ENCODE assay signal across 15 cellular contexts in genomic region chr13:97537110-97537509, GRCh38.
A peak's percentile ranks its signal among the peaks of the same experiment; 100 is the strongest.
DNase-seq lines count a peak whose midpoint lies in the region; ATAC-seq and TF ChIP-seq lines count a peak whose summit lies in the region.
"Had no signal": no experiment of that assay in that cellular context is flagged by ENCODE, and none has a peak within 500 bp of the region (broad histone marks: within the 10 kb centered on the region; RNA-seq: fewer than 3 reads in every experiment).

No MANE protein-coding gene starts in this region.

- no peak overlapping the region for H3K4me3 Mint-ChIP-seq in naive thymus-derived CD8-positive, alpha-beta T cell
- H3K4me3 Mint-ChIP-seq: activated CD4-positive, alpha-beta memory T cell treated with anti-CD3 and anti-CD28 coated beads for 36 hours; activated naive CD8-positive, alpha-beta T cell had no signal

- TF ChIP-seq POLR2A in spleen (IDR thresholded peaks at IDR 0.05), result no peak

- H3K9me3 ChIP-seq in spleen, result no peaks in the 10 kb centered on the region
- H3K9me3 ChIP-seq: esophagus squamous epithelium had no signal

- H3K27me3 Mint-ChIP-seq in naive thymus-derived CD8-positive, alpha-beta T cell, result peaks cover 0 to 7% (median 0%) of the 10 kb centered on the region in 5 donors

- 73 to 94% (median 82%) methylated on average over 1 of the region's 1 CpG for WGBS in spleen, 5 donors

- POLR2A ChIA-PET in naive thymus-derived CD8-positive, alpha-beta T cell (lab: Charles Lee), result no interaction called here

- H3K9me3 Mint-ChIP-seq in naive thymus-derived CD8-positive, alpha-beta T cell, result no peaks in the 10 kb centered on the region
- H3K9me3 Mint-ChIP-seq: activated CD4-positive, alpha-beta memory T cell treated with anti-CD3 and anti-CD28 coated beads for 36 hours had no signal

- DNase-seq in naive thymus-derived CD8-positive, alpha-beta T cell, result no peak
- no peak for DNase-seq in SK-N-DZ (ENCODE audit: low spot score)
- no peak for DNase-seq in spleen
- DNase-seq in NCI-H2171 treated with DMSO at 0.1 percent for 48 hours (lab: John Stamatoyannopoulos, UW), result no peak
- DNase-seq: activated CD4-positive, alpha-beta memory T cell treated with anti-CD3 and anti-CD28 coated beads for 36 hours; esophagus squamous epithelium; NCI-H1694; posterior cingulate gyrus; stimulated activated CD4-positive, alpha-beta T cell treated with anti-CD3 and anti-CD28 coated beads, Interleukin-1b, Interleukin-23, amount 100 ng/mL, for 48 hours; stimulated activated naive CD8-positive, alpha-beta T cell treated with anti-CD3 and anti-CD28 coated beads, Interleukin-15, Interleukin-2, amounts not matched to agents 100 U/mL and 50 U/mL, for 24 hours had no signal

- H3K27ac ChIP-seq in spleen, result no peak overlapping the region
- H3K27ac ChIP-seq: esophagus squamous epithelium had no signal

- H3K4me1 Mint-ChIP-seq in naive thymus-derived CD8-positive, alpha-beta T cell, result no peaks in the 10 kb centered on the region

- ATAC-seq in GM18519 (IDR thresholded peaks at IDR 0.05; ENCODE audit: low FRiP score, unreplicated experiment), result peak; percentile 53
- peak; percentile 84 for ATAC-seq in GM21360 (IDR thresholded peaks at IDR 0.05; ENCODE audit: unreplicated experiment)
- ATAC-seq in HG02884 (IDR thresholded peaks at IDR 0.05; ENCODE audit: unreplicated experiment), result peak; percentile 81
- ATAC-seq in HG03460 (IDR thresholded peaks at IDR 0.05; ENCODE audit: unreplicated experiment), result peak; percentile 81
- ATAC-seq in naive thymus-derived CD8-positive, alpha-beta T cell, result no peak
- ATAC-seq: stimulated activated naive CD8-positive, alpha-beta T cell treated with anti-CD3 and anti-CD28 coated beads, Interleukin-15, Interleukin-2, amounts not matched to agents 100 U/mL and 50 U/mL, for 24 hours had no signal

- TF ChIP-seq CTCF in spleen (IDR thresholded peaks at IDR 0.05 in 8 of 11, conservative IDR thresholded peaks at IDR 0.05 in 3 of 11), result no peak

- no peaks in the 10 kb centered on the region for H3K36me3 ChIP-seq in spleen
- H3K36me3 ChIP-seq: esophagus squamous epithelium had no signal

- no peaks in the 10 kb centered on the region for H3K4me1 ChIP-seq in spleen

- no peak overlapping the region for H3K27ac Mint-ChIP-seq in naive thymus-derived CD8-positive, alpha-beta T cell
- H3K27ac Mint-ChIP-seq: activated CD4-positive, alpha-beta memory T cell treated with anti-CD3 and anti-CD28 coated beads for 36 hours; activated naive CD8-positive, alpha-beta T cell had no signal

- intact Hi-C loops in spleen (cut with DNase I; ENCODE audit: low total_unique reads), result no loop called here

- H3K4me3 ChIP-seq in spleen, result no peak overlapping the region
- H3K4me3 ChIP-seq: esophagus squamous epithelium had no signal

- H3K36me3 Mint-ChIP-seq in naive thymus-derived CD8-positive, alpha-beta T cell, result peaks cover 0 to 4% (median 0%) of the 10 kb centered on the region in 3 donors
- H3K36me3 Mint-ChIP-seq: activated CD4-positive, alpha-beta memory T cell treated with anti-CD3 and anti-CD28 coated beads for 36 hours; activated naive CD8-positive, alpha-beta T cell had no signal

- no peaks in the 10 kb centered on the region for H3K27me3 ChIP-seq in spleen (replicated peaks in 1 of 7)
- H3K27me3 ChIP-seq: esophagus squamous epithelium had no signal

Comparison
In these comparisons a context has a peak if more than half of its experiments do, and no peak if none do; other contexts are left out.
1. ATAC-seq: peak in GM18519 (single experiment), GM21360 (single experiment), HG02884 (single experiment) and HG03460 (single experiment); none in naive thymus-derived CD8-positive, alpha-beta T cell (0 of 2).